ENCODE assay signal across 24 cellular contexts in genomic region chr21:46203203-46203600, GRCh38. TPM values are rescaled to one million over a fixed set of nuclear protein-coding genes. Genes with fewer than 3 reads are reported as not detected.
A peak's percentile ranks its signal among the peaks of the same experiment; 100 is the strongest.
DNase-seq lines count a peak whose midpoint lies in the region; ATAC-seq and TF ChIP-seq lines count a peak whose summit lies in the region.
"Had no signal": no experiment of that assay in that cellular context is flagged by ENCODE, and none has a peak within 500 bp of the region (broad histone marks: within the 10 kb centered on the region; RNA-seq: fewer than 3 reads in every experiment).

No MANE protein-coding gene starts in this region.

- no peaks in the 10 kb centered on the region for H3K9me2 ChIP-seq in GM23338 (ENCODE audit: insufficient read depth)
- H3K9me2 ChIP-seq in Karpas-422 (replicated peaks; ENCODE audit: insufficient read depth, low read length), result no peaks in the 10 kb centered on the region

- no peak for TF ChIP-seq CTCF in CD14-positive monocyte (IDR thresholded peaks at IDR 0.05)
- TF ChIP-seq CTCF in GM23338 (conservative IDR thresholded peaks at IDR 0.05; ENCODE audit: low read depth in 2 of 2), result no peak

- H3K9me3 Mint-ChIP-seq in CD14-positive monocyte (no peaks in the 10 kb centered on the region), GM23338 (no peaks in the 10 kb centered on the region)
- H3K9me3 Mint-ChIP-seq in naive thymus-derived CD4-positive, alpha-beta T cell, result no peaks in the 10 kb centered on the region
- H3K9me3 Mint-ChIP-seq: activated B cell treated with CpG ODN at 0.5 μM for 24 hours; activated CD4-positive, alpha-beta memory T cell treated with anti-CD3 and anti-CD28 coated beads, Interleukin-2, amount 10 ng/mL, durations not matched to agents 7 days and 5 days; CD4-positive, alpha-beta T cell; naive B cell had no signal

- H3K36me3 Mint-ChIP-seq in CD14-positive monocyte, result peaks cover 39 to 47% of the 10 kb centered on the region in 2 donors
- peaks cover 70% of the 10 kb centered on the region for H3K36me3 Mint-ChIP-seq in GM23338 (ENCODE audit: low read depth)
- H3K36me3 Mint-ChIP-seq in naive thymus-derived CD4-positive, alpha-beta T cell, result peaks cover 13 to 51% (median 28%) of the 10 kb centered on the region in 5 donors

- H3K27ac ChIP-seq in GM23338 (ENCODE audit: low read depth), result peak overlapping the region; percentile 70
- H3K27ac ChIP-seq in cingulate gyrus (ENCODE audit: low read depth, low read length), result peak overlapping the region; percentile 54
- H3K27ac ChIP-seq in neuronal stem cell (replicated peaks; ENCODE audit: low read length), result peak overlapping the region; percentile 23
- no peak overlapping the region for H3K27ac ChIP-seq in naive thymus-derived CD4-positive, alpha-beta T cell (ENCODE audit: low read depth, low read length)
- H3K27ac ChIP-seq in Karpas-422 (ENCODE audit: low read length), result no peak overlapping the region
- H3K27ac ChIP-seq: pancreas, SK-N-MC, stomach had no signal

- H2BK15ac ChIP-seq in neuronal stem cell (ENCODE audit: low read length), result no peak overlapping the region

- H3K9me3 ChIP-seq in neuronal stem cell (replicated peaks in 1 of 2; ENCODE audit: control insufficient read depth in 2 of 2, insufficient read depth in 1 of 2, low read depth in 1 of 2, low read length in 2 of 2) (peaks cover 5 to 17% of the 10 kb centered on the region in 2 donors), Karpas-422 (ENCODE audit: low read length) (no peaks in the 10 kb centered on the region)
- H3K9me3 ChIP-seq in naive thymus-derived CD4-positive, alpha-beta T cell (ENCODE audit: control insufficient read depth in 2 of 3, low read length in 3 of 3), result no peaks in the 10 kb centered on the region
- H3K9me3 ChIP-seq: pancreas, stomach had no signal

- H2AK5ac ChIP-seq in neuronal stem cell (ENCODE audit: low read depth, low read length), result no peak overlapping the region

- no peak overlapping the region for H3K4me3 Mint-ChIP-seq in CD14-positive monocyte
- H3K4me3 Mint-ChIP-seq in GM23338, result no peak overlapping the region
- no peak overlapping the region for H3K4me3 Mint-ChIP-seq in naive thymus-derived CD4-positive, alpha-beta T cell
- H3K4me3 Mint-ChIP-seq: activated B cell treated with CpG ODN at 0.5 μM for 24 hours; activated CD4-positive, alpha-beta memory T cell treated with anti-CD3 and anti-CD28 coated beads, Interleukin-2, amount 10 ng/mL, durations not matched to agents 7 days and 5 days; brain; CD4-positive, alpha-beta T cell; naive B cell had no signal

- H3K4me1 ChIP-seq in GM23338 (ENCODE audit: insufficient read depth), result no peaks in the 10 kb centered on the region
- peaks cover 0 to 8% of the 10 kb centered on the region in 2 donors for H3K4me1 ChIP-seq in neuronal stem cell (ENCODE audit: control insufficient read depth in 2 of 2, insufficient read depth in 1 of 2, low read depth in 1 of 2, low read length in 2 of 2)
- no peaks in the 10 kb centered on the region for H3K4me1 ChIP-seq in naive thymus-derived CD4-positive, alpha-beta T cell (ENCODE audit: control insufficient read depth in 2 of 2, insufficient read depth in 2 of 2, low read length in 2 of 2)
- H3K4me1 ChIP-seq in Karpas-422 (ENCODE audit: low read length), result no peaks in the 10 kb centered on the region
- H3K4me1 ChIP-seq: pancreas, stomach had no signal

- H3K79me1 ChIP-seq in neuronal stem cell (ENCODE audit: low read depth, low read length), result peaks cover 6% of the 10 kb centered on the region

- H2AFZ ChIP-seq in GM23338 (no peak overlapping the region), neuronal stem cell (ENCODE audit: low read length) (no peak overlapping the region), Karpas-422 (ENCODE audit: low read length) (no peak overlapping the region)

- H4K20me1 ChIP-seq in GM23338 (replicated peaks; ENCODE audit: insufficient read depth), result peaks cover 17% of the 10 kb centered on the region
- H4K20me1 ChIP-seq in Karpas-422 (ENCODE audit: insufficient read depth, low read depth, low read length), result no peaks in the 10 kb centered on the region

- H3K27me3 Mint-ChIP-seq in CD14-positive monocyte (ENCODE audit: low read depth in 3 of 3) (peaks cover 0 to 3% (median 0%) of the 10 kb centered on the region in 3 donors), GM23338 (ENCODE audit: insufficient read depth, low read depth, poor library complexity) (peaks cover 4% of the 10 kb centered on the region)
- H3K27me3 Mint-ChIP-seq in naive thymus-derived CD4-positive, alpha-beta T cell, result no peaks in the 10 kb centered on the region
- H3K27me3 Mint-ChIP-seq: activated B cell treated with CpG ODN at 0.5 μM for 24 hours; activated CD4-positive, alpha-beta memory T cell treated with anti-CD3 and anti-CD28 coated beads, Interleukin-2, amount 10 ng/mL, durations not matched to agents 7 days and 5 days; brain; CD4-positive, alpha-beta T cell; naive B cell had no signal

- no peak overlapping the region for H2BK120ac ChIP-seq in neuronal stem cell (ENCODE audit: low read depth, low read length)

- H3K9ac ChIP-seq in neuronal stem cell (ENCODE audit: low read depth, low read length, poor library complexity), result no peak overlapping the region
- H3K9ac ChIP-seq in Karpas-422 (ENCODE audit: low read length), result no peak overlapping the region

- no peaks in the 10 kb centered on the region for H3K27me3 ChIP-seq in GM23338 (ENCODE audit: insufficient read depth)
- H3K27me3 ChIP-seq in neuronal stem cell (ENCODE audit: control insufficient read depth in 3 of 3, insufficient read depth in 3 of 3, low read depth in 1 of 3, low read length in 3 of 3), result no peaks in the 10 kb centered on the region
- H3K27me3 ChIP-seq in naive thymus-derived CD4-positive, alpha-beta T cell (ENCODE audit: control insufficient read depth in 2 of 2, insufficient read depth in 2 of 2, low read length in 2 of 2), result no peaks in the 10 kb centered on the region
- H3K27me3 ChIP-seq in Karpas-422 (ENCODE audit: low read length), result no peaks in the 10 kb centered on the region
- H3K27me3 ChIP-seq: pancreas, stomach had no signal

- no peak overlapping the region for H2BK5ac ChIP-seq in neuronal stem cell (ENCODE audit: low read length)

- in situ Hi-C loops in ACHN (cut with HindIII; ENCODE audit: low pct_ligation_motif_present, low pct_unique_long_range_greater_than_20kb, low sequenced_read_pairs), result no loop called here

- no peak overlapping the region for H3K4me2 ChIP-seq in GM23338
- H3K4me2 ChIP-seq in neuronal stem cell (ENCODE audit: insufficient read depth, low read length, poor library complexity, severe bottlenecking), result no peak overlapping the region
- H3K4me2 ChIP-seq in Karpas-422 (ENCODE audit: low read depth, low read length, poor library complexity, severe bottlenecking), result no peak overlapping the region

- H3F3A ChIP-seq in GM23338 (replicated peaks; ENCODE audit: low read depth), result no peaks in the 10 kb centered on the region

- no peak overlapping the region for H3K4ac ChIP-seq in neuronal stem cell (ENCODE audit: low read length)

- H3K27ac Mint-ChIP-seq in CD14-positive monocyte, result no peak overlapping the region
- H3K27ac Mint-ChIP-seq in GM23338, result 0 out of 2 replicates have a peak overlapping the region, but pooled peaks have one; percentile 53
- peak overlapping the region in 4 of 9 donors; percentile 51 to 75 (median 54) for H3K27ac Mint-ChIP-seq in naive thymus-derived CD4-positive, alpha-beta T cell
- H3K27ac Mint-ChIP-seq: activated B cell treated with CpG ODN at 0.5 μM for 24 hours; activated CD4-positive, alpha-beta memory T cell treated with anti-CD3 and anti-CD28 coated beads, Interleukin-2, amount 10 ng/mL, durations not matched to agents 7 days and 5 days; CD4-positive, alpha-beta T cell had no signal

- H3K79me2 ChIP-seq in GM23338 (replicated peaks; ENCODE audit: insufficient read depth) (peaks cover 9% of the 10 kb centered on the region; the same call in 1 of the 2 replicates), Karpas-422 (ENCODE audit: low read length) (peaks cover 5% of the 10 kb centered on the region)

- H4K8ac ChIP-seq in neuronal stem cell (ENCODE audit: low read depth, low read length), result no peak overlapping the region

- H3K18ac ChIP-seq in neuronal stem cell (ENCODE audit: low read length), result no peak overlapping the region

- no peak overlapping the region for H2BK12ac ChIP-seq in neuronal stem cell (ENCODE audit: low read length)

- no peak overlapping the region for H3K23ac ChIP-seq in neuronal stem cell (ENCODE audit: low read depth, low read length, poor library complexity)

- H3K36me3 ChIP-seq in GM23338 (ENCODE audit: insufficient read depth) (peaks cover 31% of the 10 kb centered on the region), neuronal stem cell (replicated peaks in 1 of 2; ENCODE audit: control insufficient read depth in 2 of 2, insufficient read depth in 2 of 2, low read length in 2 of 2) (peaks cover 53 to 91% of the 10 kb centered on the region in 2 donors), Karpas-422 (ENCODE audit: insufficient read depth, low read length) (peaks cover 35% of the 10 kb centered on the region)
- H3K36me3 ChIP-seq in naive thymus-derived CD4-positive, alpha-beta T cell (ENCODE audit: control insufficient read depth in 2 of 3, insufficient read depth in 3 of 3, low read length in 3 of 3), result peaks cover 0 to 60% (median 0%) of the 10 kb centered on the region in 3 experiments

- H4K91ac ChIP-seq in neuronal stem cell (ENCODE audit: low read depth, low read length, poor library complexity), result no peak overlapping the region

- H3K4me3 ChIP-seq in GM23338 (no peak overlapping the region), neuronal stem cell (ENCODE audit: low read length in 2 of 2) (no peak overlapping the region), Karpas-422 (ENCODE audit: low read length) (no peak overlapping the region)
- H3K4me3 ChIP-seq in naive thymus-derived CD4-positive, alpha-beta T cell (ENCODE audit: low read length), result no peak overlapping the region
- H3K4me3 ChIP-seq: pancreas, SK-N-MC, stomach had no signal

- no peak for ATAC-seq in GM23338
- no peak for ATAC-seq in naive thymus-derived CD4-positive, alpha-beta T cell
- ATAC-seq: HCT116, pancreas, sciatic nerve had no signal

- CTCF ChIA-PET in naive thymus-derived CD4-positive, alpha-beta T cell (lab: Charles Lee), result no interaction called here

- intact Hi-C loops in CD14-positive monocyte (cut with micrococcal nuclease), result no loop called here
- intact Hi-C loops in naive thymus-derived CD4-positive, alpha-beta T cell (cut with micrococcal nuclease), result no loop called here

- peak; percentile 5 for DNase-seq in CD14-positive monocyte (ENCODE audit: low spot score)
- no peak for DNase-seq in GM23338 (ENCODE audit: low spot score)
- DNase-seq in neuronal stem cell (ENCODE audit: low spot score), result no peak
- DNase-seq in naive thymus-derived CD4-positive, alpha-beta T cell, result no peak
- DNase-seq in effector CD4-positive, alpha-beta T cell, result no peak
- DNase-seq in Karpas-422, result no peak
- no peak for DNase-seq in ACHN
- DNase-seq: activated B cell treated with CpG ODN at 0.5 μM for 24 hours; activated CD4-positive, alpha-beta memory T cell treated with anti-CD3 and anti-CD28 coated beads, Interleukin-2, amount 10 ng/mL, durations not matched to agents 7 days and 5 days; activated gamma-delta T cell; CD4-positive, alpha-beta T cell; cortex of kidney; naive B cell; NCI-H1105 treated with DMSO at 0.1 percent for 48 hours; NCI-H2029; NCI-H526 treated with DMSO at 0.1 percent for 48 hours; stomach had no signal

- no peak overlapping the region for H3K14ac ChIP-seq in neuronal stem cell (ENCODE audit: low read length)

- H3K4me1 Mint-ChIP-seq in CD14-positive monocyte (no peaks in the 10 kb centered on the region), GM23338 (peaks cover 4% of the 10 kb centered on the region; the same call in 2 of the 3 replicates)
- no peaks in the 10 kb centered on the region for H3K4me1 Mint-ChIP-seq in naive thymus-derived CD4-positive, alpha-beta T cell
- H3K4me1 Mint-ChIP-seq: activated B cell treated with CpG ODN at 0.5 μM for 24 hours; activated CD4-positive, alpha-beta memory T cell treated with anti-CD3 and anti-CD28 coated beads, Interleukin-2, amount 10 ng/mL, durations not matched to agents 7 days and 5 days; brain; naive B cell had no signal

- no CpG with 5 or more reads among the region's 8 CpGs for WGBS in neuronal stem cell (ENCODE audit: extremely low coverage in 2 of 2, insufficient read length in 2 of 2, insufficient replicate concordance in 1 of 2), 2 donors

- POLR2A ChIA-PET in naive thymus-derived CD4-positive, alpha-beta T cell (lab: Charles Lee), result interaction anchor here (1.0 kb wide), 1 partner anchor 27 kb away, joined by 3 read pairs; no protein-coding TSS in a partner anchor

RNA-seq across cellular contexts. Expression of gene SPATC1L, which starts 18.9 kb away (rescaled TPM):
- polyA plus RNA-seq in CD14-positive monocyte (1 to 10 TPM; 3.3 to 5.8 TPM), GM23338 (2016; fragmentation: Nextera tagmentation; extraction: Ambion mirVana) (69.6 and 70.2 TPM in 2 replicates)
- 30.7 and 37.6 TPM in 2 replicates for total RNA-seq in GM23338 (2014; rRNA removed; shearing (Covaris generic))
- polyA plus RNA-seq in neuronal stem cell (2013, experiment 1 of 2), result 38.2 TPM
- 37.5 TPM for polyA plus RNA-seq in neuronal stem cell (2013, experiment 2 of 2)
- 10 to 100 TPM in 3 of 5 experiments, 1 to 10 TPM in 2; 3.7 to 17.9 (median 11.4) TPM for total RNA-seq in naive thymus-derived CD4-positive, alpha-beta T cell
- polyA plus RNA-seq in naive thymus-derived CD4-positive, alpha-beta T cell, result 10 to 100 TPM in 1 of 2 donors, 1 to 10 TPM in 1; 7.7 to 17.1 TPM
- total RNA-seq in Karpas-422 (2014; rRNA removed; shearing (Covaris generic); ENCODE audit: low replicate concordance), result 16.7 and 21.5 TPM in 2 replicates

RNA-seq across cellular contexts. Expression of gene LSS, which starts 25.4 kb away (rescaled TPM):
- polyA plus RNA-seq in CD14-positive monocyte (1 to 10 TPM; 4.1 to 4.9 TPM), GM23338 (2016; fragmentation: Nextera tagmentation; extraction: Ambion mirVana) (49.3 and 55.0 TPM in 2 replicates)
- total RNA-seq in GM23338 (2014; rRNA removed; shearing (Covaris generic)), result 216 and 237 TPM in 2 replicates
- 42.5 TPM for polyA plus RNA-seq in neuronal stem cell (2013, experiment 1 of 2)
- polyA plus RNA-seq in neuronal stem cell (2013, experiment 2 of 2), result 42.2 TPM
- 10 to 100 TPM; 41.3 to 64.4 (median 44.9) TPM for total RNA-seq in naive thymus-derived CD4-positive, alpha-beta T cell
- polyA plus RNA-seq in naive thymus-derived CD4-positive, alpha-beta T cell, result 10 to 100 TPM; 10.7 to 15.2 TPM
- 40.3 and 62.0 TPM in 2 replicates for total RNA-seq in Karpas-422 (2014; rRNA removed; shearing (Covaris generic); ENCODE audit: low replicate concordance)

RNA-seq across cellular contexts. Expression of gene FTCD, which starts 47.8 kb away (rescaled TPM):
- polyA plus RNA-seq in CD14-positive monocyte (not detected), GM23338 (2016; fragmentation: Nextera tagmentation; extraction: Ambion mirVana) (2.3 and 2.6 TPM in 2 replicates)
- total RNA-seq in GM23338 (2014; rRNA removed; shearing (Covaris generic)), result 0.90 and 3.3 TPM in 2 replicates
- polyA plus RNA-seq in neuronal stem cell (2013, experiment 1 of 2), result 2.1 TPM
- polyA plus RNA-seq in neuronal stem cell (2013, experiment 2 of 2), result 2.0 TPM
- 1 to 10 TPM in 3 of 5 experiments, under 1 TPM in 2; 0.29 to 5.7 (median 2.0) TPM for total RNA-seq in naive thymus-derived CD4-positive, alpha-beta T cell
- not detected for polyA plus RNA-seq in naive thymus-derived CD4-positive, alpha-beta T cell
- 0.14 TPM in 1 of 2 replicates, not detected in the other for total RNA-seq in Karpas-422 (2014; rRNA removed; shearing (Covaris generic); ENCODE audit: low replicate concordance)
- total RNA-seq: MCF 10A had no signal

Comparison
In these comparisons a context has a peak if more than half of its experiments do, and no peak if none do; other contexts are left out.
1. H3K27ac ChIP-seq: peak in GM23338 (single experiment), cingulate gyrus (single experiment) and neuronal stem cell (single experiment); none in naive thymus-derived CD4-positive, alpha-beta T cell (single experiment) and Karpas-422 (single experiment).